In the genomic region with DNA sequence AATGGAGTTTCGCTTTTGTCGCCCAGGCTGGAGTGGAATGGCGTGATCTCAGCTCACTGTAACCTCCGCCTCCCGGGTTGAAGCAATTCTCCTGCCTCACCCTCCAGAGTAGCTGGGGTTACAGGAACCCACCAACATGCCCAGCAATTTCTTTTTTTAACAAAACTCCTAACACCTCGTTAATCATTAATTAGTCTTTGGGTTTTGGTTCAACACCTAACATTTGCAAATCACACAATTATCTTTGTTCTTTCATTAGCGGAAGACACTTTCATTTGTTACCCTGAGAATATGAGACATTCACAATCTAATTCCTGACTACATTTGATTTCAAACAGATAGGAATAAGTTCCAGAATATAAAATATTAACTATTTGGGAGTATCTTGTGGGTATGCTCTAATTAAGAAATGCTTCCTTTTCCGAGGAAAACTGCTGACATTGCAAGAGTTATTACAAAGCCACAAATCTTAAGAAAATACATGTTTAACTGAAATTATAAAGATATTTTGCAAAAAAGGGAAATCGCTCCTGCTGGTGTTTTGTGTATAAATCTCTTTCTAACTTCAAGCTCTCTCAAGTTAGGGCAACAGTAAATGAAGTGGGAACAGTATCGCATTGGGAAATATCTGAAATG, we compare ENCODE assay signal across 8 cellular contexts.
DNase-seq lines count a peak whose midpoint lies in the region; ATAC-seq and TF ChIP-seq lines count a peak whose summit lies in the region.

No MANE protein-coding gene starts in this region.

- no peaks in the 10 kb centered on the region for H3K27me3 ChIP-seq in RWPE2 (ENCODE audit: insufficient read depth, poor library complexity, severe bottlenecking)

- H3K27ac ChIP-seq in RWPE2 (ENCODE audit: poor library complexity, severe bottlenecking) = no peak overlapping the region

- 0 out of 2 replicates have a peak, but pooled peaks cover 3% of the 10 kb centered on the region for H3K4me1 ChIP-seq in ES-I3 (ENCODE audit: insufficient read depth, low read length)
- H3K4me1 ChIP-seq in RWPE2 (ENCODE audit: insufficient read depth, poor library complexity, severe bottlenecking) = peaks cover 20% of the 10 kb centered on the region

- no peak for ATAC-seq in RWPE2 (ENCODE audit: low read depth)

- H3K36me3 ChIP-seq in ES-I3 (ENCODE audit: insufficient read depth, low read length) = no peaks in the 10 kb centered on the region
- peaks cover 24% of the 10 kb centered on the region for H3K36me3 ChIP-seq in RWPE2 (ENCODE audit: low read depth)

- no peaks in the 10 kb centered on the region for H3K9me3 ChIP-seq in ES-I3 (ENCODE audit: control insufficient read depth, insufficient read depth, low read length)
- H3K9me3 ChIP-seq in RWPE2 (ENCODE audit: severe bottlenecking) = no peaks in the 10 kb centered on the region

- peak overlapping the region; percentile 97 for H3K4me3 ChIP-seq in RWPE2 (ENCODE audit: severe bottlenecking)
- H3K4me3 ChIP-seq in fibroblast of pulmonary artery (replicated peaks; ENCODE audit: low read depth, low read length) = peak overlapping the region; percentile 92
- peak overlapping the region; percentile 97 for H3K4me3 ChIP-seq in retinal pigment epithelial cell (ENCODE audit: low read length)

- no peak for DNase-seq in RWPE2 (ENCODE audit: low spot score)
- no peak for DNase-seq in fibroblast of pulmonary artery (ENCODE audit: low read depth)
- DNase-seq in retinal pigment epithelial cell (ENCODE audit: low read depth) = no peak
- DNase-seq in anterior cingulate cortex (lab: John Stamatoyannopoulos, UW) = no peak
- DNase-seq in central memory CD4-positive, alpha-beta T cell = no peak
- DNase-seq in NCI-H2171 (lab: John Stamatoyannopoulos, UW) = no peak
- DNase-seq in NCI-H345 (lab: John Stamatoyannopoulos, UW) = no peak

- TF ChIP-seq CTCF in RWPE2 (IDR thresholded peaks at IDR 0.05; ENCODE audit: poor library complexity, severe bottlenecking) (no peak), fibroblast of pulmonary artery (IDR thresholded peaks at IDR 0.05; ENCODE audit: low read length, missing control alignments) (no peak), retinal pigment epithelial cell (conservative IDR thresholded peaks at IDR 0.05; ENCODE audit: low read depth, low read length) (no peak)

- H3K9ac ChIP-seq in ES-I3 (ENCODE audit: low read depth, low read length) = peak overlapping the region; percentile 96
